In genomic region chr9:22170162-22170932, GRCh38 we compare ENCODE assay signal across 14 cellular contexts.
DNase-seq lines count a peak whose midpoint lies in the region; ATAC-seq and TF ChIP-seq lines count a peak whose summit lies in the region.
"Had no signal": no experiment of that assay in that cellular context is flagged by ENCODE, and none has a peak within 500 bp of the region (broad histone marks: within the 10 kb centered on the region; RNA-seq: fewer than 3 reads in every experiment).

No MANE protein-coding gene starts in this region.

- H3K79me2 ChIP-seq in osteoblast (ENCODE audit: insufficient read depth, low read length) = no peaks in the 10 kb centered on the region

- H4K20me1 ChIP-seq in IMR-90 (ENCODE audit: insufficient read depth, low read length) (no peaks in the 10 kb centered on the region), osteoblast (ENCODE audit: insufficient read depth, low read length) (no peaks in the 10 kb centered on the region)

- peak overlapping the region; percentile 42; the same call in 1 of the 2 replicates for H3K18ac ChIP-seq in IMR-90 (ENCODE audit: low read depth, low read length)

- H4K8ac ChIP-seq in IMR-90 (ENCODE audit: low read depth in 2 of 2, low read length in 2 of 2) = no peak overlapping the region; a peak in 1 of 4 replicates

- no peaks in the 10 kb centered on the region for H3K79me1 ChIP-seq in IMR-90 (ENCODE audit: low read depth in 1 of 2, low read length in 2 of 2)

- no peak overlapping the region for H2BK5ac ChIP-seq in IMR-90 (ENCODE audit: low read depth, low read length, poor library complexity, severe bottlenecking)

- TF ChIP-seq POLR2A in GM18505 (IDR thresholded peaks at IDR 0.05; ENCODE audit: borderline replicate concordance, extremely low read depth, insufficient read depth, insufficient read length) (no peak), IMR-90 (IDR thresholded peaks at IDR 0.05; ENCODE audit: low read depth, low read length) (no peak)

- no peak overlapping the region for H3K56ac ChIP-seq in IMR-90 (ENCODE audit: extremely low read depth, insufficient read depth, low read length)

- H3K9me1 ChIP-seq in IMR-90 (ENCODE audit: insufficient read depth, low read length) = 0 out of 2 replicates have a peak, but pooled peaks cover 3% of the 10 kb centered on the region

- TF ChIP-seq CTCF in IMR-90 (conservative IDR thresholded peaks at IDR 0.05; ENCODE audit: low read depth, low read length) (no peak), chondrocyte (IDR thresholded peaks at IDR 0.05) (no peak), osteoblast (IDR thresholded peaks at IDR 0.05; ENCODE audit: extremely low read depth, low read depth, low read length) (no peak), psoas muscle (IDR thresholded peaks at IDR 0.05) (no peak)

- no peak overlapping the region for H3K23ac ChIP-seq in IMR-90 (ENCODE audit: low read depth, low read length)

- H3K27ac ChIP-seq in IMR-90 (ENCODE audit: insufficient read depth, low read length) (0 out of 2 replicates have a peak overlapping the region, but pooled peaks have one; percentile 57), osteoblast (ENCODE audit: low read depth, low read length) (peak overlapping the region; percentile 69), psoas muscle (no peak overlapping the region)
- H3K27ac ChIP-seq: right atrium auricular region had no signal

- H3K9ac ChIP-seq in IMR-90 (ENCODE audit: low read depth, low read length) = no peak overlapping the region

- no peaks in the 10 kb centered on the region for H3K9me3 ChIP-seq in IMR-90 (ENCODE audit: control insufficient read depth, insufficient read depth, low read length)
- no peaks in the 10 kb centered on the region for H3K9me3 ChIP-seq in osteoblast (ENCODE audit: low read depth, low read length)
- no peaks in the 10 kb centered on the region for H3K9me3 ChIP-seq in psoas muscle
- H3K9me3 ChIP-seq: right atrium auricular region had no signal

- H3K9me3 Mint-ChIP-seq in chondrocyte (ENCODE audit: low read depth) = no peaks in the 10 kb centered on the region
- H3K9me3 Mint-ChIP-seq in activated CD4-positive, alpha-beta memory T cell treated with anti-CD3 and anti-CD28 coated beads, Interleukin-2, amount 10 ng/mL, durations not matched to agents 7 days and 5 days = no peaks in the 10 kb centered on the region
- H3K9me3 Mint-ChIP-seq: T-helper 1 cell treated with Interleukin-12 subunit alpha and Interleukin-12 subunit beta and Interleukin-4 antibody, amounts not matched to agents 30 μg/mL and 1 μg/mL, for 36 hours had no signal

- no peak for TF ChIP-seq RAD21 in IMR-90 (IDR thresholded peaks at IDR 0.05; ENCODE audit: low read length)

- H3K4ac ChIP-seq in IMR-90 (ENCODE audit: low read depth, low read length) = peak overlapping the region; percentile 8; the same call in 1 of the 2 replicates

- H3K4me3 ChIP-seq in IMR-90 (ENCODE audit: insufficient read depth, low read depth, low read length) (no peak overlapping the region), osteoblast (ENCODE audit: insufficient read depth, low read length) (no peak overlapping the region), psoas muscle (no peak overlapping the region)
- H3K4me3 ChIP-seq: right atrium auricular region had no signal

- H3K36me3 ChIP-seq in IMR-90 (ENCODE audit: control insufficient read depth, insufficient read depth, low read length) (no peaks in the 10 kb centered on the region), osteoblast (ENCODE audit: insufficient read depth, low read length) (no peaks in the 10 kb centered on the region), psoas muscle (ENCODE audit: insufficient read depth in 1 of 2, low read depth in 1 of 2) (no peaks in the 10 kb centered on the region)
- H3K36me3 ChIP-seq: right atrium auricular region had no signal

- H3K4me1 ChIP-seq in IMR-90 (ENCODE audit: control insufficient read depth, insufficient read depth, low read length) = peaks cover 9% of the 10 kb centered on the region
- H3K4me1 ChIP-seq in osteoblast (ENCODE audit: insufficient read depth, low read length) = peaks cover 29% of the 10 kb centered on the region
- H3K4me1 ChIP-seq in psoas muscle = no peaks in the 10 kb centered on the region
- H3K4me1 ChIP-seq: right atrium auricular region had no signal

- no TSS peak for BruUV-seq in IMR-90 (replicated peaks; lab: Mats Ljungman, UMichigan)

- H3K27me3 ChIP-seq in IMR-90 (ENCODE audit: control insufficient read depth, insufficient read depth, low read length) = no peaks in the 10 kb centered on the region
- no peaks in the 10 kb centered on the region for H3K27me3 ChIP-seq in osteoblast (ENCODE audit: insufficient read depth, low read length)
- H3K27me3 ChIP-seq in psoas muscle (ENCODE audit: insufficient read depth in 3 of 3, low read length in 2 of 3) = no peaks in the 10 kb centered on the region
- H3K27me3 ChIP-seq: right atrium auricular region had no signal

- peaks cover 45% of the 10 kb centered on the region for H3K4me1 Mint-ChIP-seq in chondrocyte (ENCODE audit: low read depth)
- H3K4me1 Mint-ChIP-seq in activated CD4-positive, alpha-beta memory T cell treated with anti-CD3 and anti-CD28 coated beads, Interleukin-2, amount 10 ng/mL, durations not matched to agents 7 days and 5 days = peaks cover 3% of the 10 kb centered on the region

- ATAC-seq in GM18505 (IDR thresholded peaks at IDR 0.05; ENCODE audit: unreplicated experiment) = peak; percentile 26
- peak; percentile 85 for ATAC-seq in IMR-90 (ENCODE audit: low read depth)
- no peak for ATAC-seq in psoas muscle

- in situ Hi-C loops in IMR-90 (cut with MboI; ENCODE audit: low sequenced_read_pairs) = no loop called here

- no peak overlapping the region for H2BK20ac ChIP-seq in IMR-90 (ENCODE audit: low read depth, low read length)

- no peak overlapping the region for H4K91ac ChIP-seq in IMR-90 (ENCODE audit: insufficient read depth, low read depth, low read length)

- H2AK9ac ChIP-seq in IMR-90 (replicated peaks; ENCODE audit: low read depth, low read length, poor library complexity) = no peak overlapping the region

- H3K4me2 ChIP-seq in IMR-90 (ENCODE audit: low read depth, low read length) (peak overlapping the region; percentile 39; the same call in 1 of the 2 replicates), osteoblast (ENCODE audit: insufficient read depth, low read length) (peak overlapping the region; percentile 6)

- H3K4me3 Mint-ChIP-seq in chondrocyte (ENCODE audit: unreplicated experiment) = no peak overlapping the region
- H3K4me3 Mint-ChIP-seq in activated CD4-positive, alpha-beta memory T cell treated with anti-CD3 and anti-CD28 coated beads, Interleukin-2, amount 10 ng/mL, durations not matched to agents 7 days and 5 days = no peak overlapping the region
- H3K4me3 Mint-ChIP-seq: activated naive CD8-positive, alpha-beta T cell treated with anti-CD3 and anti-CD28 coated beads, Interleukin-2, amount 10 ng/mL, durations not matched to agents 7 days and 5 days; T-helper 1 cell treated with Interleukin-12 subunit alpha and Interleukin-12 subunit beta and Interleukin-4 antibody, amounts not matched to agents 30 μg/mL and 1 μg/mL, for 36 hours had no signal

- CTCF ChIA-PET in IMR-90 (lab: Yijun Ruan, JAX) = no interaction called here
- CTCF ChIA-PET in activated CD4-positive, alpha-beta memory T cell treated with anti-CD3 and anti-CD28 coated beads, Interleukin-2, amount 10 ng/mL, durations not matched to agents 7 days and 5 days (lab: Charles Lee) = no interaction called here

- dilution Hi-C loops in IMR-90 (cut with HindIII; ENCODE audit: low sequenced_read_pairs, unreplicated experiment) = no loop called here

- H2AFZ ChIP-seq in IMR-90 (replicated peaks; ENCODE audit: low read length, poor library complexity) (no peak overlapping the region), osteoblast (ENCODE audit: low read length) (peak overlapping the region; percentile 82)

- H2AK5ac ChIP-seq in IMR-90 (ENCODE audit: low read depth, low read length) = peak overlapping the region; percentile 92

- no peaks in the 10 kb centered on the region for H3K27me3 Mint-ChIP-seq in chondrocyte (ENCODE audit: low read depth)
- H3K27me3 Mint-ChIP-seq in activated CD4-positive, alpha-beta memory T cell treated with anti-CD3 and anti-CD28 coated beads, Interleukin-2, amount 10 ng/mL, durations not matched to agents 7 days and 5 days = peaks cover 15% of the 10 kb centered on the region

- no peak overlapping the region; the same call in 1 of the 2 replicates for H3K14ac ChIP-seq in IMR-90 (replicated peaks; ENCODE audit: low read depth, low read length)

- no peak overlapping the region for H4K5ac ChIP-seq in IMR-90 (ENCODE audit: low read depth, low read length)

- no peak overlapping the region; the same call in 2 of the 3 replicates for H2BK15ac ChIP-seq in IMR-90 (ENCODE audit: low read depth, low read length)

- no peaks in the 10 kb centered on the region for H3K36me3 Mint-ChIP-seq in chondrocyte (ENCODE audit: low read depth)
- H3K36me3 Mint-ChIP-seq in activated CD4-positive, alpha-beta memory T cell treated with anti-CD3 and anti-CD28 coated beads, Interleukin-2, amount 10 ng/mL, durations not matched to agents 7 days and 5 days (ENCODE audit: low read depth) = no peaks in the 10 kb centered on the region

- WGBS in IMR-90 (ENCODE audit: extremely low coverage in 2 of 2, insufficient read length in 1 of 2), 2 experiments = no CpG with 5 or more reads among the region's 2 CpGs
- 46 to 53% (median 48%) methylated on average over 2 of the region's 2 CpGs for WGBS in psoas muscle, 3 donors

- POLR2A ChIA-PET in IMR-90 (lab: Charles Lee; ENCODE audit: unreplicated experiment) = no interaction called here
- POLR2A ChIA-PET in activated CD4-positive, alpha-beta memory T cell treated with anti-CD3 and anti-CD28 coated beads, Interleukin-2, amount 10 ng/mL, durations not matched to agents 7 days and 5 days (lab: Charles Lee) = no interaction called here

- H3K27ac Mint-ChIP-seq in chondrocyte (ENCODE audit: unreplicated experiment) = peak overlapping the region; percentile 83
- H3K27ac Mint-ChIP-seq in activated CD4-positive, alpha-beta memory T cell treated with anti-CD3 and anti-CD28 coated beads, Interleukin-2, amount 10 ng/mL, durations not matched to agents 7 days and 5 days = no peak overlapping the region
- H3K27ac Mint-ChIP-seq: activated naive CD8-positive, alpha-beta T cell treated with anti-CD3 and anti-CD28 coated beads, Interleukin-2, amount 10 ng/mL, durations not matched to agents 7 days and 5 days; T-helper 1 cell treated with Interleukin-12 subunit alpha and Interleukin-12 subunit beta and Interleukin-4 antibody, amounts not matched to agents 30 μg/mL and 1 μg/mL, for 36 hours had no signal

- H2BK120ac ChIP-seq in IMR-90 (ENCODE audit: low read depth, low read length) = peak overlapping the region; percentile 18; the same call in 1 of the 2 replicates

- DNase-seq in IMR-90 = peak; percentile 89
- DNase-seq in chondrocyte (ENCODE audit: low spot score) = no peak
- DNase-seq in osteoblast (ENCODE audit: insufficient read length, low spot score, missing footprints) = peak; percentile 47
- DNase-seq in activated CD4-positive, alpha-beta memory T cell treated with anti-CD3 and anti-CD28 coated beads, Interleukin-2, amount 10 ng/mL, durations not matched to agents 7 days and 5 days = no peak
- no peak for DNase-seq in NK-92 treated with Interleukin-12 subunit alpha and Interleukin-12 subunit beta, amount 100 ng/mL, for 24 hours (lab: John Stamatoyannopoulos, UW)
- DNase-seq in DMS79 (lab: John Stamatoyannopoulos, UW) = no peak
- no peak for DNase-seq in psoas muscle
- DNase-seq: activated naive CD8-positive, alpha-beta T cell treated with anti-CD3 and anti-CD28 coated beads, Interleukin-2, amount 10 ng/mL, durations not matched to agents 7 days and 5 days; effector memory CD4-positive, alpha-beta T cell; NCI-H1092 treated with DMSO at 0.1 percent for 48 hours; NCI-H774 had no signal

- intact Hi-C loops in IMR-90 (cut with micrococcal nuclease) (loop anchor here (5.0 kb wide), 1 partner anchor 37 kb away; no protein-coding TSS in a partner anchor), psoas muscle (cut with DNase I) (no loop called here)

Comparison
In these comparisons a context has a peak if more than half of its experiments do, and no peak if none do; other contexts are left out.
1. ATAC-seq: peak in GM18505 (single experiment) and IMR-90 (single experiment); none in psoas muscle (0 of 4).
2. DNase-seq: peak in IMR-90 (single experiment) and osteoblast (single experiment); none in chondrocyte (single experiment), activated CD4-positive, alpha-beta memory T cell treated with anti-CD3 and anti-CD28 coated beads, Interleukin-2, amount 10 ng/mL, durations not matched to agents 7 days and 5 days (single experiment), NK-92 treated with Interleukin-12 subunit alpha and Interleukin-12 subunit beta, amount 100 ng/mL, for 24 hours (single experiment), DMS79 (single experiment) and psoas muscle (0 of 2).